16 cellular contexts compared by ENCODE assay signal in the genomic region with DNA sequence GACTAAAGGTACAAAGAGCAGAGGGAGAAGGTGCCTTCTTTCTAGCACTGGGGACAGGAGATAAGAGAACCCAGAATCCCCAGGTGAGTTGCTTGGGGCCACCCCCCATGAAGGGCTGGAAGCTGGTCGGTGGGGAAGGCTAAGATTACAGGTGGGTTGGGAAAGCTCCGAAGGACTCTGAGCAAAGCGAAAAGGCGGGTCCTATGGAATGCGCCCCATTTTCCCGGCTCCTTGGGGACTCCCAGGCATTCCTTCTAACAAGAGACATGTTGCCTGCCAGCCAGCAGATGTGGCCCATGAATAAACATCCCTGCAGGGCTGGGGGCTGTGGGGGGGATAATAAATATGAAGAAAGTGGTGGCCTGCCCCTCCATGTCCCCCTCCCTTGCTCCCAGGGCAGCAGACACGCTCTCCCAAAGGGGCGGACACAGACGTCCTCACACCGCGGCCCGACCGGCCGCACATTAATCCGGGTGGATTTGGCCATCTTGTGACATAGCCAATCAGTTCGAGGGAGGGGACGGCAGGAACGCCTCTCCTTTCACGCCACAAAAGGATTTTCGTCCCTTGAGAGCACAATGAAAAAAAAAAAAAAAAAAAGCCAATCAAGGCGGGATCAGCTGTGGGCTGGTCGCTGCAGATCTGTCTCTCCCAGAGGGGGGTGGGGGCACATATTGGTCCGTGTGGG.
DNase-seq lines count a peak whose midpoint lies in the region; TF ChIP-seq lines count a peak whose summit lies in the region.
"Had no signal": no experiment of that assay in that cellular context is flagged by ENCODE, and none has a peak within 500 bp of the region (broad histone marks: within the 10 kb centered on the region; RNA-seq: fewer than 3 reads in every experiment).

No MANE protein-coding gene starts in this region.

- H3K27me3 ChIP-seq in smooth muscle cell (ENCODE audit: low read depth) = peaks cover 57% of the 10 kb centered on the region

- TF ChIP-seq CTCF in coronary artery (IDR thresholded peaks at IDR 0.05) = no peak
- no peak for TF ChIP-seq CTCF in smooth muscle cell (IDR thresholded peaks at IDR 0.05; ENCODE audit: borderline replicate concordance, insufficient read depth, poor library complexity, severe bottlenecking)

- no peak overlapping the region for H3K27ac ChIP-seq in coronary artery
- H3K27ac ChIP-seq in smooth muscle cell (ENCODE audit: low read depth) = no peak overlapping the region
- H3K27ac ChIP-seq: 22Rv1, PC-9, skin epidermis had no signal

- H3K9ac ChIP-seq in smooth muscle cell (ENCODE audit: low read depth) = no peak overlapping the region

- 5% methylated on average over 23 of the region's 23 CpGs for whole genome bisulfite sequencing in smooth muscle cell (ENCODE audit: low lambda C conversion rate)

- H3F3A ChIP-seq in smooth muscle cell (ENCODE audit: low read depth) = no peaks in the 10 kb centered on the region

- no peaks in the 10 kb centered on the region for H3K79me2 ChIP-seq in smooth muscle cell (ENCODE audit: low read depth)

- H3K9me3 ChIP-seq in smooth muscle cell (replicated peaks; ENCODE audit: low read depth) = no peaks in the 10 kb centered on the region

- peak overlapping the region; percentile 84 for H3K4me2 ChIP-seq in smooth muscle cell
- H3K4me2 ChIP-seq: PC-9 had no signal

- DNase-seq in NCI-H2227 (lab: John Stamatoyannopoulos, UW; ENCODE audit: unreplicated experiment) (peak; percentile 20), NCI-H2227 treated with DMSO at 0.1 percent for 48 hours (lab: John Stamatoyannopoulos, UW) (no peak), coronary artery (ENCODE audit: low spot score) (no peak), left kidney (ENCODE audit: low read depth, low spot score) (peak; percentile 37), smooth muscle cell (lab: John Stamatoyannopoulos, UW; ENCODE audit: unreplicated experiment) (no peak), 8988T (no peak)
- no peak for DNase-seq in activated effector memory CD4-positive, alpha-beta T cell treated with Interleukin-2 at 50 U/mL for 16 hours
- DNase-seq in stimulated activated CD4-positive, alpha-beta T cell treated with anti-CD3 and anti-CD28 coated beads, Interleukin-4, amount 100 ng/mL, for 4 hours = no peak
- DNase-seq: activated T-cell treated with anti-CD3 and anti-CD28 coated beads, Interleukin-2, amount 50 U/mL, for 1 hour; COR-L47; naive B cell; NCI-H1048; NCI-H2171 treated with DMSO at 0.1 percent for 48 hours; PC-9 had no signal

- H4K20me1 ChIP-seq in smooth muscle cell (ENCODE audit: low read depth) = no peaks in the 10 kb centered on the region

- H3K36me3 ChIP-seq in smooth muscle cell (ENCODE audit: low read depth) = no peaks in the 10 kb centered on the region

- H3K4me3 ChIP-seq in coronary artery = peak overlapping the region; percentile 42
- peak overlapping the region; percentile 39 for H3K4me3 ChIP-seq in smooth muscle cell
- H3K4me3 ChIP-seq: PC-9, skin epidermis had no signal

- peaks cover 26% of the 10 kb centered on the region for H3K4me1 ChIP-seq in smooth muscle cell (ENCODE audit: low read depth)

- H2AFZ ChIP-seq in smooth muscle cell (ENCODE audit: low read depth) = no peak overlapping the region
- H2AFZ ChIP-seq: PC-9 had no signal

Comparison
In these comparisons a context has a peak if more than half of its experiments do, and no peak if none do; other contexts are left out.
1. DNase-seq: peak in NCI-H2227 (single experiment) and left kidney (single experiment); none in NCI-H2227 treated with DMSO at 0.1 percent for 48 hours (single experiment), coronary artery (single experiment), smooth muscle cell (single experiment), activated effector memory CD4-positive, alpha-beta T cell treated with Interleukin-2 at 50 U/mL for 16 hours (single experiment), stimulated activated CD4-positive, alpha-beta T cell treated with anti-CD3 and anti-CD28 coated beads, Interleukin-4, amount 100 ng/mL, for 4 hours (0 of 2) and 8988T (single experiment).